ENCODE assay signal across 12 cellular contexts in the genomic region with DNA sequence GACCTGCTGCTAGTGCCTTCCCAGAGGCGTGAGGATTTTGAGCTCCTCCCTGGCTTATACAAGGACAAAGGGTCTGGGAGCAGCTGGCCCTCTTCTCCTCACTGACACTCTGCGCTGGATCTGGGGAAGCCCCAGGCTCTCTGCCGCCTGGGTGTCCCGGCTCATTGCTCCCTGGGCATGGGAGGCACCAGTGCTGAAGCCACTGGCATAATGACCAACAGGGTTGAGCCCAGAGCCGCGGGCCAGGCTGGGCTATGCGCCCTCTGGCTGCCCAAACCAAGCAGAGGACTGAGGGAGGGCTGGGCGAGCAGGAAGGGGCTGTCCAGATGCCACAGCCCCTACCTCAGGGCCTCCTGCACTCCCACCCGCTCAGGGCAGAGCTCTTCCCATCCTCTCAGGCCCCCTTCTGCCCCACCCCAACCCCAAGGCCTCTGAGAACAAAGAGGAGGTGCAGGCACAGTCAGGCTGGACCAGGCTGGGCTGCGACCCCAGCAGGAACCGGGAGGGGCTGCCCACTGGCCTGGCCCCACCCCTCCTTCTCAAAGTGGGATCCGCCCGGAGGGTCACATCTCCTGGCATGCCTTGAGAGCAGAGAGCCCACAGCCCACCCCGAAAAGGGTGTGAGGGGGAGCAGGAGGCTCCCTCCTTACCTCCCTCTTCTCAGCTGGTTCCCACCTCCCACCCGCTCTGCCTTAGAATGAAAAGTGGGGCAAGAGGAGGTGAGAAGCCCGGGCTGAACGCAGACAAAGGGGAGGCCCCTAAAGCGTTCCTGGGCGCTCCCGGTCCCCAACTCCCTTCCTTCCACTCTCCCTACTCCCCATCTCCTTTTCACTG. TPM values are rescaled to one million over a fixed set of nuclear protein-coding genes. Genes with fewer than 3 reads are reported as not detected.
DNase-seq lines count a peak whose midpoint lies in the region; ATAC-seq and TF ChIP-seq lines count a peak whose summit lies in the region.
"Had no signal": no experiment of that assay in that cellular context is flagged by ENCODE, and none has a peak within 500 bp of the region (broad histone marks: within the 10 kb centered on the region; RNA-seq: fewer than 3 reads in every experiment).

No MANE protein-coding gene starts in this region.

- ATAC-seq in Right ventricle myocardium superior (ENCODE audit: poor library complexity) (peak; percentile 22), upper lobe of right lung (no peak), omental fat pad (ENCODE audit: low FRiP score) (no peak)

- DNase-seq in Right ventricle myocardium superior (no peak), cardiac septum (ENCODE audit: low spot score) (no peak), dorsolateral prefrontal cortex (peak; percentile 65 to 86 (median 78)), mesendoderm (peak; percentile 41), upper lobe of right lung (no peak), MM.1S (no peak), omental fat pad (ENCODE audit: low spot score) (no peak), NCI-H345 (lab: John Stamatoyannopoulos, UW) (no peak)
- DNase-seq: activated T-cell treated with anti-CD3 and anti-CD28 coated beads, Interleukin-2, amount 50 U/mL, for 1 hour had no signal

- H4K20me1 ChIP-seq in MM.1S (ENCODE audit: insufficient read depth, low read length) = no peaks in the 10 kb centered on the region

- H2AFZ ChIP-seq in MM.1S (ENCODE audit: low read length) = no peak overlapping the region

- H3K27me3 ChIP-seq in dorsolateral prefrontal cortex = peaks cover 0 to 14% (median 0%) of the 10 kb centered on the region in 45 donors
- peaks cover 6% of the 10 kb centered on the region for H3K27me3 ChIP-seq in mesendoderm (ENCODE audit: insufficient read depth, low read length, poor library complexity)
- peaks cover 48% of the 10 kb centered on the region for H3K27me3 ChIP-seq in upper lobe of right lung
- peaks cover 70% of the 10 kb centered on the region for H3K27me3 ChIP-seq in MM.1S (replicated peaks; ENCODE audit: insufficient read depth, low read length)

- no peaks in the 10 kb centered on the region for H3K36me3 ChIP-seq in mesendoderm (ENCODE audit: control insufficient read depth, insufficient read depth, low read length)
- no peaks in the 10 kb centered on the region for H3K36me3 ChIP-seq in upper lobe of right lung
- no peaks in the 10 kb centered on the region for H3K36me3 ChIP-seq in MM.1S (replicated peaks; ENCODE audit: insufficient read depth, low read length)

- H3K4me3 ChIP-seq in dorsolateral prefrontal cortex (peak overlapping the region; percentile 47 to 81 (median 71)), mesendoderm (ENCODE audit: low read length) (no peak overlapping the region), upper lobe of right lung (no peak overlapping the region), MM.1S (ENCODE audit: low read length) (no peak overlapping the region)

- no peak overlapping the region for H3K9ac ChIP-seq in mesendoderm (ENCODE audit: low read length)
- H3K9ac ChIP-seq in MM.1S (ENCODE audit: low read length) = no peak overlapping the region

- no peak overlapping the region for H3K18ac ChIP-seq in mesendoderm (ENCODE audit: low read length)

- no peak overlapping the region for H2BK15ac ChIP-seq in mesendoderm (replicated peaks; ENCODE audit: low read depth)

- intact Hi-C loops in Right ventricle myocardium superior (cut with DNase I) = loop anchor here (5.0 kb wide), 2 partner anchors 191 to 514 kb away; no protein-coding TSS in a partner anchor
- intact Hi-C loops in cardiac septum (cut with DNase I) = loop anchor here (5.0 kb wide), 2 partner anchors 449 to 514 kb away; no protein-coding TSS in a partner anchor
- intact Hi-C loops in dorsolateral prefrontal cortex (cut with DNase I) = loop anchor here (5.0 to 10.0 kb wide), 6 partner anchors 74 to 696 kb away; partner anchors contain the start of gene RCN2 (in 1 of the 2)
- intact Hi-C loops in upper lobe of right lung (cut with DNase I) = no loop called here

- WGBS in mesendoderm (ENCODE audit: extremely low coverage, insufficient coverage, low lambda C conversion rate) = no CpG with 5 or more reads among the region's 20 CpGs

- H2AK5ac ChIP-seq in mesendoderm (ENCODE audit: low read length) = no peak overlapping the region

- H3K79me1 ChIP-seq in mesendoderm (ENCODE audit: low read length) = no peaks in the 10 kb centered on the region

- H3K27ac ChIP-seq in dorsolateral prefrontal cortex (peak overlapping the region in 57 of 59 donors; percentile 42 to 93 (median 79)), mesendoderm (ENCODE audit: low read depth, low read length) (no peak overlapping the region), upper lobe of right lung (no peak overlapping the region), MM.1S (ENCODE audit: low read length) (no peak overlapping the region)
- H3K27ac ChIP-seq: C4-2B, HL-60 had no signal

- H2BK120ac ChIP-seq in mesendoderm (ENCODE audit: low read depth, low read length) = no peak overlapping the region

- H3K4me1 ChIP-seq in mesendoderm (ENCODE audit: control insufficient read depth, low read depth, low read length) (peaks cover 8% of the 10 kb centered on the region), upper lobe of right lung (peaks cover 4% of the 10 kb centered on the region), MM.1S (ENCODE audit: low read length) (no peaks in the 10 kb centered on the region)

- H3K4me2 ChIP-seq in mesendoderm (ENCODE audit: low read length) (no peak overlapping the region), MM.1S (ENCODE audit: low read depth, low read length) (no peak overlapping the region)

- H3K56ac ChIP-seq in mesendoderm (ENCODE audit: low read length) = no peak overlapping the region

- H3K23ac ChIP-seq in mesendoderm (ENCODE audit: low read length) = no peak overlapping the region

- no peak overlapping the region for H3K4ac ChIP-seq in mesendoderm (ENCODE audit: low read depth, low read length)

- TF ChIP-seq CTCF in dorsolateral prefrontal cortex (IDR thresholded peaks at IDR 0.05 in 54 of 56, conservative IDR thresholded peaks at IDR 0.05 in 2 of 56; ENCODE audit: low read depth in 1 of 56, partially characterized antibody in 56 of 56) (peak; percentile 31 to 83 (median 69)), upper lobe of right lung (IDR thresholded peaks at IDR 0.05) (peak; percentile 9), MM.1S (IDR thresholded peaks at IDR 0.05; ENCODE audit: low read length) (no peak), omental fat pad (IDR thresholded peaks at IDR 0.05) (no peak)

- H3K79me2 ChIP-seq in mesendoderm (ENCODE audit: control insufficient read depth, insufficient read depth, low read length) = no peaks in the 10 kb centered on the region
- no peaks in the 10 kb centered on the region for H3K79me2 ChIP-seq in MM.1S (ENCODE audit: low read length)

- no peaks in the 10 kb centered on the region for H3F3A ChIP-seq in MM.1S (ENCODE audit: insufficient read depth, low read length)

- H2BK5ac ChIP-seq in mesendoderm (ENCODE audit: low read length) = no peak overlapping the region

- no peaks in the 10 kb centered on the region for H3K9me2 ChIP-seq in MM.1S (replicated peaks; ENCODE audit: insufficient read depth, low read length)

- H4K8ac ChIP-seq in mesendoderm (ENCODE audit: low read depth, low read length) = no peak overlapping the region

- H4K5ac ChIP-seq in mesendoderm (ENCODE audit: low read length) = no peak overlapping the region

- H3K9me3 ChIP-seq in upper lobe of right lung = no peaks in the 10 kb centered on the region
- H3K9me3 ChIP-seq in MM.1S (replicated peaks; ENCODE audit: insufficient read depth, low read length) = no peaks in the 10 kb centered on the region

RNA-seq across cellular contexts. Expression of gene LINGO1, which starts 1.5 kb away (rescaled TPM):
- total RNA-seq in Right ventricle myocardium superior (0.81 TPM), cardiac septum (3.0 TPM), dorsolateral prefrontal cortex (100 to 1,000 TPM in 114 of 120 experiments, 10 to 100 TPM in 6; 54.7 to 233 (median 155) TPM), upper lobe of right lung (0.98 TPM), omental fat pad (1 to 10 TPM in 2 of 4 donors, under 1 TPM in 2; 0.36 to 1.7 (median 0.69) TPM)
- polyA plus RNA-seq in mesendoderm (2013, experiment 1 of 2) = 5.0 TPM
- 4.7 TPM for polyA plus RNA-seq in mesendoderm (2013, experiment 2 of 2)
- total RNA-seq: fibroblast of villous mesenchyme had no signal

Comparison
In these comparisons a context has a peak if more than half of its experiments do, and no peak if none do; other contexts are left out.
1. DNase-seq: peak in dorsolateral prefrontal cortex (10 of 10) and mesendoderm (single experiment); none in Right ventricle myocardium superior (single experiment), cardiac septum (single experiment), upper lobe of right lung (single experiment), MM.1S (single experiment), omental fat pad (single experiment) and NCI-H345 (single experiment).
2. H3K27ac ChIP-seq: peak in dorsolateral prefrontal cortex (57 of 59); none in mesendoderm (single experiment), upper lobe of right lung (single experiment) and MM.1S (single experiment).
3. H3K4me3 ChIP-seq: peak in dorsolateral prefrontal cortex (59 of 59); none in mesendoderm (single experiment), upper lobe of right lung (single experiment) and MM.1S (single experiment).
4. CTCF ChIP-seq: peak in dorsolateral prefrontal cortex (56 of 56) and upper lobe of right lung (single experiment); none in MM.1S (single experiment) and omental fat pad (0 of 3).
5. RNA of gene LINGO1, which starts 1.5 kb away (total RNA-seq): 54.7 to 233 TPM in dorsolateral prefrontal cortex; 3.0 TPM in cardiac septum (single experiment), 0.36 to 1.7 TPM in omental fat pad, 0.98 TPM in upper lobe of right lung (single experiment) and 0.81 TPM in Right ventricle myocardium superior (single experiment); every median in the first group is over 10 times any median in the second.